16 cellular contexts compared by ENCODE assay signal in the genomic region with DNA sequence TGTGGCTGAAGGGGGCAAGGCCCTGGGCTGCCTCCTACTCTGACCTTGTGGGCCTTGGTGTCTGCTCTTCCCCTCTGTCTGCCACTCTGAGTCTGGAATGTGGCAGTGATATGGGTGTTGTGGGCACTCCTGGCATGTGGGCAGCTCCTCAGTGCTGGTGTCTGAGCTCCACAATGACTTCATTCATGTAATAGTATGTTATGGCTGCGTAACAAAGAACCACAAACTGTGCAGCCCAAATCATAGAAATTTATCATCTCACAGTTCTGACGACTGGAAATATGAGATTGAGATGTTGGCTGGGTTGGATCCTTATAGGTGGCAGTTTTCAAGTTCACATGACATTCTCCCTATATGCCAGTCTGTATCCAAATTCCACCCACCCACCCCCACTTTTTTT.
"Had no signal": no experiment of that assay in that cellular context is flagged by ENCODE, and none has a peak within 500 bp of the region (broad histone marks: within the 10 kb centered on the region; RNA-seq: fewer than 3 reads in every experiment).

No MANE protein-coding gene starts in this region.

- H3K4me3 Mint-ChIP-seq: activated CD8-positive, alpha-beta memory T cell treated with anti-CD3 and anti-CD28 coated beads, Interleukin-2, amount 10 ng/mL, durations not matched to agents 7 days and 5 days; activated T-cell treated with anti-CD3 and anti-CD28 coated beads, Interleukin-2, amount 50 U/mL, for 4 hours; nephron had no signal

- H3K27me3 ChIP-seq: ovary, upper lobe of right lung had no signal

- H3K27me3 Mint-ChIP-seq: activated CD8-positive, alpha-beta memory T cell treated with anti-CD3 and anti-CD28 coated beads, Interleukin-2, amount 10 ng/mL, durations not matched to agents 7 days and 5 days had no signal

- H3K9me3 ChIP-seq: ovary, upper lobe of right lung had no signal

- H3K27ac ChIP-seq: ovary, upper lobe of right lung had no signal

- H3K9me3 Mint-ChIP-seq: activated T-cell treated with anti-CD3 and anti-CD28 coated beads, Interleukin-2, amount 50 U/mL, for 4 hours had no signal

- DNase-seq: activated CD4-positive, CD25-positive, alpha-beta regulatory T cell; activated CD8-positive, alpha-beta memory T cell treated with anti-CD3 and anti-CD28 coated beads, Interleukin-2, amount 10 ng/mL, durations not matched to agents 7 days and 5 days; activated T-cell treated with anti-CD3 and anti-CD28 coated beads, Interleukin-2, amount 50 U/mL, for 4 hours; amygdala; dermis blood vessel endothelial cell; head of caudate nucleus; left cardiac atrium; ovary; stimulated activated CD4-positive, alpha-beta T cell treated with anti-CD3 and anti-CD28 coated beads, Interleukin-4, amount 100 ng/mL, for 1 hour; stimulated activated CD8-positive, alpha-beta memory T cell treated with anti-CD3 and anti-CD28 coated beads, Interleukin-4, amount 100 ng/mL, for 48 hours; stimulated activated naive CD8-positive, alpha-beta T cell treated with anti-CD3 and anti-CD28 coated beads, Interleukin-15, Interleukin-2, amounts not matched to agents 100 U/mL and 50 U/mL, for 24 hours; T-helper 2 cell; upper lobe of right lung had no signal

- ATAC-seq: activated CD8-positive, alpha-beta memory T cell treated with anti-CD3 and anti-CD28 coated beads, Interleukin-2, amount 10 ng/mL, durations not matched to agents 7 days and 5 days; activated T-cell treated with anti-CD3 and anti-CD28 coated beads, Interleukin-2, amount 50 U/mL, for 4 hours; esophagus mucosa; left cardiac atrium; stimulated activated naive CD8-positive, alpha-beta T cell treated with anti-CD3 and anti-CD28 coated beads, Interleukin-15, Interleukin-2, amounts not matched to agents 100 U/mL and 50 U/mL, for 24 hours; upper lobe of right lung had no signal

- H3K27ac Mint-ChIP-seq: activated CD8-positive, alpha-beta memory T cell treated with anti-CD3 and anti-CD28 coated beads, Interleukin-2, amount 10 ng/mL, durations not matched to agents 7 days and 5 days; nephron had no signal

- H3K4me3 ChIP-seq: lung, ovary, upper lobe of right lung had no signal

- H3K36me3 ChIP-seq: ovary, upper lobe of right lung had no signal
